In the genomic region with DNA sequence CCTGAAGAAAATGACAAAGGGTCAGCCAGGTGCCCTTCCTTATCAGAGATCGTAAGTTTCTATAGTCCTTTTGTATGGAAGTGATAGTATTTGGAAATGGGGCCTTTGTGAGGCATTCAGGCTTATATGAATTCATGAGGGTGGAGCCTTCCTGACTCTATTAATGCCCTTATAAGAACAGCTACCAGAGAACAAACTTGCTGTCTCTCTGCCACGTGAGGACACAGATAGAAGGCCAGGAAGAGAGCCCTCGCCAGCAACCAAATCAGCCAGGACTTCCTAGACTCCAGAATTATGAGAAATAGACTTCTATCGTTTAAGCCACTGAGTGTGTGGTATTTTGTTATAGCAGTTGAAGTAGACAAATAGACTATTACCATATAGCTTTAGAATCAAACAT, we compare ENCODE assay signal across 26 cellular contexts. TPM values are rescaled to one million over a fixed set of nuclear protein-coding genes. Genes with fewer than 3 reads are reported as not detected.
DNase-seq lines count a peak whose midpoint lies in the region; ATAC-seq and TF ChIP-seq lines count a peak whose summit lies in the region.
"Had no signal": no experiment of that assay in that cellular context is flagged by ENCODE, and none has a peak within 500 bp of the region (broad histone marks: within the 10 kb centered on the region; RNA-seq: fewer than 3 reads in every experiment).

No MANE protein-coding gene starts in this region.

- TF ChIP-seq CTCF in fibroblast of pulmonary artery (IDR thresholded peaks at IDR 0.05; ENCODE audit: low read length, missing control alignments) (no peak), progenitor cell of endocrine pancreas (IDR thresholded peaks at IDR 0.05; ENCODE audit: unreplicated experiment) (no peak)

- 54 to 64% methylated on average over 4 of the region's 4 CpGs for WGBS in GM23248 (ENCODE audit: low coverage in 1 of 2, low lambda C conversion rate in 2 of 2, missing lambda C conversion rate in 2 of 2), 2 experiments

- H3K9me3 ChIP-seq in GM23248 (ENCODE audit: low read depth) = no peaks in the 10 kb centered on the region
- H3K9me3 ChIP-seq: HAP-1, ovary, sigmoid colon, tibial nerve had no signal

- H2AFZ ChIP-seq in GM23248 = no peak overlapping the region

- in situ Hi-C loops in GM23248 (cut with MboI) = no loop called here

- no peaks in the 10 kb centered on the region for H3K27me3 ChIP-seq in GM23248 (replicated peaks; ENCODE audit: insufficient read depth)
- H3K27me3 ChIP-seq: ovary, sigmoid colon, tibial nerve had no signal

- H3K9ac ChIP-seq in GM23248 = no peak overlapping the region

- peak overlapping the region; percentile 30 for H3K27ac Mint-ChIP-seq in progenitor cell of endocrine pancreas
- H3K27ac Mint-ChIP-seq in activated T-helper 2 cell treated with anti-CD3 and anti-CD28 coated beads, Interferon-gamma antibody, Interleukin-2, Interleukin-4, amounts not matched to agents 10 μg/mL and 5 μg/mL and 100 μg/mL, durations not matched to agents 14 hours and 24 hours and 36 hours = no peak overlapping the region
- H3K27ac Mint-ChIP-seq: activated B cell treated with CpG ODN at 0.5 μM for 24 hours; activated CD8-positive, alpha-beta T cell treated with anti-CD3 and anti-CD28 coated beads for 36 hours; IgD-negative memory B cell had no signal

- H3K4me1 ChIP-seq in GM23248 (ENCODE audit: insufficient read depth) = peaks cover 23% of the 10 kb centered on the region

- no peak overlapping the region for H3K4me3 Mint-ChIP-seq in progenitor cell of endocrine pancreas (ENCODE audit: low read depth)
- no peak overlapping the region for H3K4me3 Mint-ChIP-seq in activated T-helper 2 cell treated with anti-CD3 and anti-CD28 coated beads, Interferon-gamma antibody, Interleukin-2, Interleukin-4, amounts not matched to agents 10 μg/mL and 5 μg/mL and 100 μg/mL, durations not matched to agents 14 hours and 24 hours and 36 hours (ENCODE audit: low read depth)
- H3K4me3 Mint-ChIP-seq: activated B cell treated with CpG ODN at 0.5 μM for 24 hours; activated CD8-positive, alpha-beta T cell treated with anti-CD3 and anti-CD28 coated beads for 36 hours; IgD-negative memory B cell had no signal

- H3F3A ChIP-seq in GM23248 (ENCODE audit: insufficient read depth) = peaks cover 17% of the 10 kb centered on the region; the same call in 1 of the 2 replicates

- no peaks in the 10 kb centered on the region for H3K36me3 ChIP-seq in GM23248 (ENCODE audit: low read depth)
- H3K36me3 ChIP-seq: HAP-1, ovary, sigmoid colon, tibial nerve had no signal

- intact Hi-C loops in activated T-helper 2 cell treated with anti-CD3 and anti-CD28 coated beads, Interferon-gamma antibody, Interleukin-2, Interleukin-4, amounts not matched to agents 10 μg/mL and 5 μg/mL and 100 μg/mL, durations not matched to agents 14 hours and 24 hours and 36 hours (cut with micrococcal nuclease) = no loop called here

- H3K4me3 ChIP-seq in GM23248 (no peak overlapping the region), fibroblast of pulmonary artery (replicated peaks; ENCODE audit: low read depth, low read length) (no peak overlapping the region)
- H3K4me3 ChIP-seq: HAP-1, ovary, sigmoid colon, tibial nerve had no signal

- H3K27me3 Mint-ChIP-seq in progenitor cell of endocrine pancreas = no peaks in the 10 kb centered on the region
- no peaks in the 10 kb centered on the region for H3K27me3 Mint-ChIP-seq in activated T-helper 2 cell treated with anti-CD3 and anti-CD28 coated beads, Interferon-gamma antibody, Interleukin-2, Interleukin-4, amounts not matched to agents 10 μg/mL and 5 μg/mL and 100 μg/mL, durations not matched to agents 14 hours and 24 hours and 36 hours (ENCODE audit: low read depth)
- H3K27me3 Mint-ChIP-seq: activated B cell treated with CpG ODN at 0.5 μM for 24 hours; activated CD8-positive, alpha-beta T cell treated with anti-CD3 and anti-CD28 coated beads for 36 hours; IgD-negative memory B cell had no signal

- no peak for ATAC-seq in HG03439 (IDR thresholded peaks at IDR 0.05; ENCODE audit: unreplicated experiment)
- ATAC-seq: activated CD8-positive, alpha-beta T cell treated with anti-CD3 and anti-CD28 coated beads for 36 hours; stimulated activated naive CD8-positive, alpha-beta T cell treated with anti-CD3 and anti-CD28 coated beads, Interleukin-15, Interleukin-2, amounts not matched to agents 100 U/mL and 50 U/mL, for 24 hours had no signal

- peaks cover 2% of the 10 kb centered on the region for H3K9me3 Mint-ChIP-seq in progenitor cell of endocrine pancreas (ENCODE audit: low read depth)
- no peaks in the 10 kb centered on the region for H3K9me3 Mint-ChIP-seq in activated T-helper 2 cell treated with anti-CD3 and anti-CD28 coated beads, Interferon-gamma antibody, Interleukin-2, Interleukin-4, amounts not matched to agents 10 μg/mL and 5 μg/mL and 100 μg/mL, durations not matched to agents 14 hours and 24 hours and 36 hours
- H3K9me3 Mint-ChIP-seq: activated B cell treated with CpG ODN at 0.5 μM for 24 hours; activated CD8-positive, alpha-beta T cell treated with anti-CD3 and anti-CD28 coated beads for 36 hours had no signal

- H4K20me1 ChIP-seq in GM23248 (ENCODE audit: insufficient read depth) = no peaks in the 10 kb centered on the region

- DNase-seq in GM23248 = peak; percentile 15
- DNase-seq in NCI-H526 treated with DMSO at 0.1 percent for 48 hours (lab: John Stamatoyannopoulos, UW) = peak; percentile 68
- DNase-seq in fibroblast of pulmonary artery (ENCODE audit: low read depth) = peak; percentile 44
- no peak for DNase-seq in progenitor cell of endocrine pancreas (ENCODE audit: low spot score, unreplicated experiment)
- DNase-seq in activated T-helper 2 cell treated with anti-CD3 and anti-CD28 coated beads, Interferon-gamma antibody, Interleukin-2, Interleukin-4, amounts not matched to agents 10 μg/mL and 5 μg/mL and 100 μg/mL, durations not matched to agents 14 hours and 24 hours and 36 hours (ENCODE audit: low spot score) = no peak
- no peak for DNase-seq in SIG-M5 treated with dmso at 0.1 percent for 504 hours (lab: John Stamatoyannopoulos, UW; ENCODE audit: unreplicated experiment)
- DNase-seq: activated B cell treated with CpG ODN at 0.5 μM for 24 hours; activated CD8-positive, alpha-beta T cell treated with anti-CD3 and anti-CD28 coated beads for 36 hours; activated naive CD4-positive, alpha-beta T cell treated with anti-CD3 and anti-CD28 coated beads, Interleukin-2, amount 50 U/mL, for 16 hours; activated T-cell treated with anti-CD3 and anti-CD28 coated beads, Interleukin-2, amount 50 U/mL, for 1 hour; aorta; hypothalamus; islet precursor cell; mammary epithelial cell; MM.1S; NCI-H1694; ovary; SHP77 treated with DMSO at 0.1 percent for 48 hours; sigmoid colon; stimulated activated CD4-positive, alpha-beta T cell treated with anti-CD3 and anti-CD28 coated beads, Interleukin-1b, Interleukin-23, amount 100 ng/mL, for 48 hours; stimulated activated naive CD8-positive, alpha-beta T cell treated with anti-CD3 and anti-CD28 coated beads, Interleukin-15, Interleukin-2, amounts not matched to agents 100 U/mL and 50 U/mL, for 24 hours; T-helper 2 cell had no signal

- no peaks in the 10 kb centered on the region for H3K9me2 ChIP-seq in GM23248 (ENCODE audit: insufficient read depth)

- H3K79me2 ChIP-seq in GM23248 (ENCODE audit: insufficient read depth) = peaks cover 10% of the 10 kb centered on the region

- peaks cover 9% of the 10 kb centered on the region for H3K4me1 Mint-ChIP-seq in progenitor cell of endocrine pancreas (ENCODE audit: low read depth)
- peaks cover 13% of the 10 kb centered on the region for H3K4me1 Mint-ChIP-seq in activated T-helper 2 cell treated with anti-CD3 and anti-CD28 coated beads, Interferon-gamma antibody, Interleukin-2, Interleukin-4, amounts not matched to agents 10 μg/mL and 5 μg/mL and 100 μg/mL, durations not matched to agents 14 hours and 24 hours and 36 hours (ENCODE audit: low read depth)
- H3K4me1 Mint-ChIP-seq: activated B cell treated with CpG ODN at 0.5 μM for 24 hours had no signal

- H3K36me3 Mint-ChIP-seq in progenitor cell of endocrine pancreas (ENCODE audit: insufficient read depth) = peaks cover 3% of the 10 kb centered on the region
- peaks cover 18% of the 10 kb centered on the region for H3K36me3 Mint-ChIP-seq in activated T-helper 2 cell treated with anti-CD3 and anti-CD28 coated beads, Interferon-gamma antibody, Interleukin-2, Interleukin-4, amounts not matched to agents 10 μg/mL and 5 μg/mL and 100 μg/mL, durations not matched to agents 14 hours and 24 hours and 36 hours (ENCODE audit: low read depth)

- H3K27ac ChIP-seq in GM23248 = no peak overlapping the region
- H3K27ac ChIP-seq: ovary, sigmoid colon, tibial nerve had no signal

- H3K4me2 ChIP-seq in GM23248 (ENCODE audit: unreplicated experiment) = no peak overlapping the region

RNA-seq across cellular contexts. Expression of a gene that starts 36.7 kb away (rescaled TPM):
- 5.4 and 8.1 TPM in 2 replicates for total RNA-seq in GM23248 (2014; rRNA removed; shearing (Covaris generic))
- 7.6 and 10.0 TPM in 2 replicates for polyA plus RNA-seq in GM23248 (2016; fragmentation: Nextera tagmentation; extraction: Ambion mirVana)
- total RNA-seq in progenitor cell of endocrine pancreas = 13.1 and 15.0 TPM in 2 replicates
- 14.1 and 15.5 TPM in 2 replicates for total RNA-seq in activated T-helper 2 cell treated with anti-CD3 and anti-CD28 coated beads, Interferon-gamma antibody, Interleukin-2, Interleukin-4, amounts not matched to agents 10 μg/mL and 5 μg/mL and 100 μg/mL, durations not matched to agents 14 hours and 24 hours and 36 hours

RNA-seq across cellular contexts. Expression of a gene that starts 36.8 kb away (rescaled TPM):
- 21.6 and 29.8 TPM in 2 replicates for total RNA-seq in GM23248 (2014; rRNA removed; shearing (Covaris generic))
- 20.7 and 21.5 TPM in 2 replicates for polyA plus RNA-seq in GM23248 (2016; fragmentation: Nextera tagmentation; extraction: Ambion mirVana)
- 14.4 and 18.7 TPM in 2 replicates for total RNA-seq in progenitor cell of endocrine pancreas
- total RNA-seq in activated T-helper 2 cell treated with anti-CD3 and anti-CD28 coated beads, Interferon-gamma antibody, Interleukin-2, Interleukin-4, amounts not matched to agents 10 μg/mL and 5 μg/mL and 100 μg/mL, durations not matched to agents 14 hours and 24 hours and 36 hours = 4.6 and 5.2 TPM in 2 replicates

Comparison
In these comparisons a context has a peak if more than half of its experiments do, and no peak if none do; other contexts are left out.
1. DNase-seq: peak in GM23248 (single experiment), NCI-H526 treated with DMSO at 0.1 percent for 48 hours (single experiment) and fibroblast of pulmonary artery (single experiment); none in progenitor cell of endocrine pancreas (single experiment), activated T-helper 2 cell treated with anti-CD3 and anti-CD28 coated beads, Interferon-gamma antibody, Interleukin-2, Interleukin-4, amounts not matched to agents 10 μg/mL and 5 μg/mL and 100 μg/mL, durations not matched to agents 14 hours and 24 hours and 36 hours (single experiment) and SIG-M5 treated with dmso at 0.1 percent for 504 hours (single experiment).